In the genomic region with DNA sequence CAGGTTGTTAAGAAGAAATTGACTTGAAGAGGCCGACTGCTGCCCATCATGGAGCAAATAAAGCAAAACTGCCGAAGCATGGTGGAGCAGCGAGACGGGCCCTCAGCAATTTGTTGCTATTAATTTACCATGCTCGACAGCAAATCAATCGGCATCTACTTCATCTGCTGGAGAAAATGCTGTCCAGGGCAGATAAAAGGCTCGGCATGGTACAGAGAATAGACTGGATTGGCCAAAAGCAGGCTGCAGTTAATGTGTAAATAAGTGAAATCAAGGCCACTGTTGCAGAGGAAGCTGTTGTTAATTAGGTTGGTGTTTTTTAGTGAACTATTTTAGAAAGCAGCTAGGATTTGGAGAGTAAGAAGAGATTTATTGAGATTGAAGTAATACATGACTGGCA, we compare ENCODE assay signal across 27 cellular contexts. TPM values are rescaled to one million over a fixed set of nuclear protein-coding genes. Genes with fewer than 3 reads are reported as not detected.
A peak's percentile ranks its signal among the peaks of the same experiment; 100 is the strongest.
DNase-seq lines count a peak whose midpoint lies in the region; ATAC-seq and TF ChIP-seq lines count a peak whose summit lies in the region.
"Had no signal": no experiment of that assay in that cellular context is flagged by ENCODE, and none has a peak within 500 bp of the region (broad histone marks: within the 10 kb centered on the region; RNA-seq: fewer than 3 reads in every experiment).

No MANE protein-coding gene starts in this region.

- H3K4me3 Mint-ChIP-seq in CD8-positive, alpha-beta memory T cell: peak overlapping the region in 3 of 7 donors; percentile 0 to 52 (median 23)
- H3K4me3 Mint-ChIP-seq in endothelial cell (ENCODE audit: unreplicated experiment): peak overlapping the region; percentile 10
- H3K4me3 Mint-ChIP-seq: activated B cell treated with CpG ODN at 0.5 μM for 24 hours; activated CD4-positive, alpha-beta memory T cell treated with anti-CD3 and anti-CD28 coated beads for 36 hours; activated naive CD8-positive, alpha-beta T cell treated with anti-CD3 and anti-CD28 coated beads, Interleukin-2, amount 50 U/mL, for 24 hours; CD14-positive monocyte; GM23338; memory B cell; stimulated activated effector memory CD8-positive, alpha-beta T cell treated with anti-CD3 and anti-CD28 coated beads, Interleukin-12 subunit alpha, Interleukin-12 subunit beta, amount 100 ng/mL, for 72 hours had no signal

- ATAC-seq in Right ventricle myocardium superior (ENCODE audit: poor library complexity): no peak
- ATAC-seq: activated naive CD8-positive, alpha-beta T cell treated with anti-CD3 and anti-CD28 coated beads, Interleukin-2, amount 50 U/mL, for 24 hours; GM23338; left lobe of liver; right cardiac atrium; stimulated activated effector memory CD8-positive, alpha-beta T cell treated with anti-CD3 and anti-CD28 coated beads, Interleukin-12 subunit alpha, Interleukin-12 subunit beta, amount 100 ng/mL, for 72 hours had no signal

- no peaks in the 10 kb centered on the region for H3K27me3 Mint-ChIP-seq in CD8-positive, alpha-beta memory T cell
- peaks cover 2% of the 10 kb centered on the region for H3K27me3 Mint-ChIP-seq in endothelial cell (ENCODE audit: unreplicated experiment)
- H3K27me3 Mint-ChIP-seq: activated B cell treated with CpG ODN at 0.5 μM for 24 hours; activated CD4-positive, alpha-beta memory T cell treated with anti-CD3 and anti-CD28 coated beads for 36 hours; activated naive CD8-positive, alpha-beta T cell treated with anti-CD3 and anti-CD28 coated beads, Interleukin-2, amount 50 U/mL, for 24 hours; memory B cell had no signal

- no peak overlapping the region for H3K9ac ChIP-seq in BLaER1

- POLR2A ChIA-PET in CD8-positive, alpha-beta memory T cell (lab: Charles Lee): interaction anchor here (1.0 kb wide), 1 partner anchor 8 kb away, joined by 3 read pairs; the partner anchor contains the start of gene TLE4

- TF ChIP-seq CTCF in endothelial cell (IDR thresholded peaks at IDR 0.05; ENCODE audit: unreplicated experiment) (no peak), neutrophil (IDR thresholded peaks at IDR 0.05) (no peak)

- peak overlapping the region; percentile 94 for H3K4me2 ChIP-seq in BLaER1
- H3K4me2 ChIP-seq: GM23338 had no signal

- peaks cover 89 to 100% (median 99%) of the 10 kb centered on the region in 3 donors for H3K4me1 Mint-ChIP-seq in CD8-positive, alpha-beta memory T cell
- peaks cover 75% of the 10 kb centered on the region for H3K4me1 Mint-ChIP-seq in endothelial cell (ENCODE audit: unreplicated experiment)

- intact Hi-C loops in Right ventricle myocardium superior (cut with DNase I): no loop called here

- CTCF ChIA-PET in CD8-positive, alpha-beta memory T cell (lab: Charles Lee): interaction anchor here (1.4 kb wide), 1 partner anchor 8 kb away, joined by 4 read pairs; the partner anchor contains the start of gene TLE4

- H3K9me3 ChIP-seq in BLaER1 (no peaks in the 10 kb centered on the region), neutrophil (no peaks in the 10 kb centered on the region)
- no peaks in the 10 kb centered on the region for H3K9me3 ChIP-seq in CD8-positive, alpha-beta memory T cell (ENCODE audit: low read length)
- H3K9me3 ChIP-seq: ovary had no signal

- H3K27me3 ChIP-seq in BLaER1 (no peaks in the 10 kb centered on the region), neutrophil (no peaks in the 10 kb centered on the region)
- no peaks in the 10 kb centered on the region for H3K27me3 ChIP-seq in CD8-positive, alpha-beta memory T cell (ENCODE audit: insufficient read depth, low read length, poor library complexity, severe bottlenecking)
- H3K27me3 ChIP-seq: ovary had no signal

- no peaks in the 10 kb centered on the region for H3K9me3 Mint-ChIP-seq in CD8-positive, alpha-beta memory T cell
- H3K9me3 Mint-ChIP-seq in endothelial cell (ENCODE audit: unreplicated experiment): no peaks in the 10 kb centered on the region
- H3K9me3 Mint-ChIP-seq: activated B cell treated with CpG ODN at 0.5 μM for 24 hours; activated CD4-positive, alpha-beta memory T cell treated with anti-CD3 and anti-CD28 coated beads for 36 hours; activated naive CD8-positive, alpha-beta T cell treated with anti-CD3 and anti-CD28 coated beads, Interleukin-2, amount 50 U/mL, for 24 hours; CD14-positive monocyte; GM23338; memory B cell; stimulated activated effector memory CD8-positive, alpha-beta T cell treated with anti-CD3 and anti-CD28 coated beads, Interleukin-12 subunit alpha, Interleukin-12 subunit beta, amount 100 ng/mL, for 72 hours had no signal

- peaks cover 100% of the 10 kb centered on the region for H4K20me1 ChIP-seq in BLaER1

- H3K4me3 ChIP-seq in BLaER1 (no peak overlapping the region), neutrophil (ENCODE audit: low read depth in 1 of 2, low read length in 1 of 2) (no peak overlapping the region)
- H3K4me3 ChIP-seq in CD8-positive, alpha-beta memory T cell (ENCODE audit: low read length): no peak overlapping the region
- H3K4me3 ChIP-seq: GM23338, ovary had no signal

- peaks cover 68% of the 10 kb centered on the region for H3K36me3 ChIP-seq in BLaER1
- no peaks in the 10 kb centered on the region for H3K36me3 ChIP-seq in CD8-positive, alpha-beta memory T cell (ENCODE audit: insufficient read depth, low read length)
- peaks cover 34% of the 10 kb centered on the region for H3K36me3 ChIP-seq in neutrophil
- H3K36me3 ChIP-seq: ovary had no signal

- DNase-seq in CD8-positive, alpha-beta memory T cell: no peak
- DNase-seq in endothelial cell (ENCODE audit: low spot score) (no peak), Right ventricle myocardium superior (no peak), cerebellum (ENCODE audit: low spot score) (no peak)
- no peak for DNase-seq in activated CD4-positive, alpha-beta T cell treated with anti-CD3 and anti-CD28 coated beads, Interleukin-2, amount 50 U/mL, for 1 hour
- DNase-seq in activated CD4-positive, alpha-beta T cell treated with anti-CD3 and anti-CD28 coated beads, Interleukin-2, amount 50 U/mL, for 48 hours: no peak
- DNase-seq: activated B cell treated with CpG ODN at 0.5 μM for 24 hours; activated CD4-positive, alpha-beta memory T cell treated with anti-CD3 and anti-CD28 coated beads for 36 hours; activated effector memory CD4-positive, alpha-beta T cell treated with Interleukin-2 at 50 U/mL for 16 hours; activated naive CD8-positive, alpha-beta T cell treated with anti-CD3 and anti-CD28 coated beads, Interleukin-2, amount 50 U/mL, for 24 hours; DMS153; hypothalamus; NCI-H1694; NCI-H2171; NCI-H524 treated with DMSO at 0.1 percent for 48 hours; ovary; right cardiac atrium; SHP77 treated with DMSO at 0.1 percent for 48 hours; stimulated activated CD4-positive, alpha-beta T cell treated with anti-CD3 and anti-CD28 coated beads, Interleukin-12 subunit alpha, Interleukin-12 subunit beta, amount 100 ng/mL, for 4 hours; stimulated activated CD4-positive, alpha-beta T cell treated with anti-CD3 and anti-CD28 coated beads, Interleukin-4, amount 100 ng/mL, for 1 hour had no signal

- H3K4me1 ChIP-seq in BLaER1 (peaks cover 97% of the 10 kb centered on the region), neutrophil (ENCODE audit: control insufficient read depth in 1 of 2, insufficient read depth in 1 of 2, low read depth in 1 of 2, low read length in 1 of 2) (peaks cover 89 to 100% of the 10 kb centered on the region in 2 experiments)
- peaks cover 78% of the 10 kb centered on the region for H3K4me1 ChIP-seq in CD8-positive, alpha-beta memory T cell (ENCODE audit: insufficient read depth, low read length)

- no peak overlapping the region for H3K27ac ChIP-seq in BLaER1
- no peak overlapping the region for H3K27ac ChIP-seq in CD8-positive, alpha-beta memory T cell (ENCODE audit: low read depth, low read length)
- peak overlapping the region; percentile 44 for H3K27ac ChIP-seq in neutrophil
- H3K27ac ChIP-seq: ovary had no signal

- H3K27ac Mint-ChIP-seq in CD8-positive, alpha-beta memory T cell: peak overlapping the region in 7 of 8 donors; percentile 17 to 85 (median 66)
- no peak overlapping the region for H3K27ac Mint-ChIP-seq in endothelial cell (ENCODE audit: unreplicated experiment)
- H3K27ac Mint-ChIP-seq: activated CD4-positive, alpha-beta memory T cell treated with anti-CD3 and anti-CD28 coated beads for 36 hours; activated naive CD8-positive, alpha-beta T cell treated with anti-CD3 and anti-CD28 coated beads, Interleukin-2, amount 50 U/mL, for 24 hours; GM23338; memory B cell; stimulated activated effector memory CD8-positive, alpha-beta T cell treated with anti-CD3 and anti-CD28 coated beads, Interleukin-12 subunit alpha, Interleukin-12 subunit beta, amount 100 ng/mL, for 72 hours had no signal

- peaks cover 0 to 25% (median 3%) of the 10 kb centered on the region in 3 donors for H3K36me3 Mint-ChIP-seq in CD8-positive, alpha-beta memory T cell
- H3K36me3 Mint-ChIP-seq in endothelial cell (ENCODE audit: low read depth, unreplicated experiment): peaks cover 4% of the 10 kb centered on the region
- H3K36me3 Mint-ChIP-seq: activated CD4-positive, alpha-beta memory T cell treated with anti-CD3 and anti-CD28 coated beads for 36 hours had no signal

RNA-seq across cellular contexts. Expression of gene TLE4, which starts 8.3 kb away (rescaled TPM):
- 10 to 100 TPM; 28.1 to 29.2 TPM for total RNA-seq in CD8-positive, alpha-beta memory T cell
- 41.6 TPM for polyA plus RNA-seq in CD8-positive, alpha-beta memory T cell
- total RNA-seq in endothelial cell (ENCODE audit: unreplicated experiment) (88.4 TPM), Right ventricle myocardium superior (12.8 TPM), cerebellum (27.3 TPM)
